In the genomic region with DNA sequence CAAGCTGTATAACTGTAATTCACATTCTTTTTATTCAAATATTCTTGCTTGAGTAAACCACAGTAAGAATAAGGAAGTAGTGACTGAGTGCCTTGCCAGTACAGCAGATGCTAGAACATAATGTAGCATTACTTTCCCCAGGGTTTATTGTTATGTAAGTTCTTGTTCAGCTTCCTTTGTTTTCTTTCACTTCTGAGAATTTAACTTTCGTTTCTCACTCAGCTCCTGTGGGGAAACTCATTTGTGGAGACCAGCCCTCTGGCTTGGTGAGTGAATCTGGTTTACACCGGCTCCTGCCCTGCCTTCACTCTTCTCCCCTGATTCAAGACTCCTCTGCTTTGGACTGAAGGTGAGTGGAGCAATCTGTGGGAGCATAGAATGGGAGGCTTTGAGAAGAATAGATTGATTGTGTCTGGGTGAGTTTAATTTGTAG, we compare ENCODE assay signal across 8 cellular contexts. TPM values are rescaled to one million over a fixed set of nuclear protein-coding genes. Genes with fewer than 3 reads are reported as not detected.
DNase-seq lines count a peak whose midpoint lies in the region; ATAC-seq, FAIRE-seq and TF ChIP-seq lines count a peak whose summit lies in the region.

A gene with protein sequence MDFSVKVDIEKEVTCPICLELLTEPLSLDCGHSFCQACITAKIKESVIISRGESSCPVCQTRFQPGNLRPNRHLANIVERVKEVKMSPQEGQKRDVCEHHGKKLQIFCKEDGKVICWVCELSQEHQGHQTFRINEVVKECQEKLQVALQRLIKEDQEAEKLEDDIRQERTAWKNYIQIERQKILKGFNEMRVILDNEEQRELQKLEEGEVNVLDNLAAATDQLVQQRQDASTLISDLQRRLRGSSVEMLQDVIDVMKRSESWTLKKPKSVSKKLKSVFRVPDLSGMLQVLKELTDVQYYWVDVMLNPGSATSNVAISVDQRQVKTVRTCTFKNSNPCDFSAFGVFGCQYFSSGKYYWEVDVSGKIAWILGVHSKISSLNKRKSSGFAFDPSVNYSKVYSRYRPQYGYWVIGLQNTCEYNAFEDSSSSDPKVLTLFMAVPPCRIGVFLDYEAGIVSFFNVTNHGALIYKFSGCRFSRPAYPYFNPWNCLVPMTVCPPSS (plus strand): TSS at position 240 of the 433 bp plus-strand sequence. CDS start 6,443 bp downstream, outside the sequence.

- H3K4me1 ChIP-seq in A549 (peaks cover 6% of the 10 kb centered on the region; the same call in 2 of the 3 replicates), small intestine (ENCODE audit: control insufficient read depth in 2 of 2, insufficient read depth in 1 of 2, low read depth in 1 of 2, low read length in 1 of 2) (peaks cover 0 to 3% of the 10 kb centered on the region in 2 donors)

- ATAC-seq in A549 (no peak), GM19043 (IDR thresholded peaks at IDR 0.05; ENCODE audit: low read depth, unreplicated experiment) (peak; percentile 65), HG03175 (IDR thresholded peaks at IDR 0.05; ENCODE audit: unreplicated experiment) (peak; percentile 76)

- H3K27me3 ChIP-seq in small intestine (ENCODE audit: control insufficient read depth in 2 of 2, insufficient read depth in 2 of 2, low read length in 2 of 2) = no peaks in the 10 kb centered on the region

- TF ChIP-seq RAD21 in A549 (conservative IDR thresholded peaks at IDR 0.05 in 1 of 2, IDR thresholded peaks at IDR 0.05 in 1 of 2) = no peak

- FAIRE-seq in A549 (lab: Jason Lieb, UNC) (no peak), small intestine (lab: Jason Lieb, UNC) (no peak)

- H3K36me3 ChIP-seq in small intestine (ENCODE audit: control insufficient read depth in 2 of 2, insufficient read depth in 2 of 2, low read length in 2 of 2) = no peaks in the 10 kb centered on the region

- TF ChIP-seq CTCF in A549 (IDR thresholded peaks at IDR 0.05) = no peak

- 61% methylated on average over 2 of the region's 2 CpGs for WGBS in A549 (ENCODE audit: missing lambda C conversion rate)
- WGBS in small intestine, 3 donors = 3 to 5% (median 5%) methylated on average over 2 of the region's 2 CpGs

- peak within 1 kb of the TSS; percentile 36 to 41; a peak in 4 of 6 replicates for H3K27ac ChIP-seq in A549
- peak within 1 kb of the TSS; percentile 69 to 94 for H3K27ac ChIP-seq in small intestine (ENCODE audit: low read depth in 1 of 2, low read length in 1 of 2)

- POLR2A ChIA-PET in A549 (lab: Yijun Ruan, JAX) = no interaction called here

- H3K9me3 ChIP-seq in A549 = no peaks in the 10 kb centered on the region
- H3K9me3 ChIP-seq in iPS-18c (ENCODE audit: control insufficient read depth, insufficient read depth, low read length) = no peaks in the 10 kb centered on the region
- no peaks in the 10 kb centered on the region for H3K9me3 ChIP-seq in small intestine (ENCODE audit: control insufficient read depth, low read depth)

- no peak for DNase-seq in A549 (ENCODE audit: low read depth in 1 of 2, low spot score in 1 of 2)
- DNase-seq in T-helper 2 cell = peak in 4 of 5 experiments; percentile 14 to 81 (median 37)
- DNase-seq in brain pericyte (ENCODE audit: low read depth, low spot score) = peak; percentile 41
- DNase-seq in small intestine = peak; percentile 78
- no peak for DNase-seq in DMS114 treated with DMSO at 0.1 percent for 48 hours (lab: John Stamatoyannopoulos, UW; ENCODE audit: unreplicated experiment)

- CTCF ChIA-PET in A549 (lab: Yijun Ruan, JAX) = interaction anchor here (0.8 to 1.6 kb wide), 4 partner anchors 8 to 673 kb away, joined by 3 to 5 read pairs (median 3); no protein-coding TSS in a partner anchor

- TF ChIP-seq POLR2A in A549 (IDR thresholded peaks at IDR 0.05; ENCODE audit: low read length) = no peak

- no peak within 1 kb of the TSS for H3K4me3 ChIP-seq in A549
- H3K4me3 ChIP-seq in iPS-18c (ENCODE audit: insufficient read depth, low read depth, low read length) = peak within 1 kb of the TSS; percentile 39; the same call in 1 of the 2 replicates
- peak within 1 kb of the TSS; percentile 51 to 57 for H3K4me3 ChIP-seq in small intestine (ENCODE audit: low read depth in 1 of 2, low read length in 2 of 2)

- no peak for TF ChIP-seq EP300 in A549 (IDR thresholded peaks at IDR 0.05)

- peak within 1 kb of the TSS; percentile 15; the same call in 2 of the 3 replicates for H3K4me2 ChIP-seq in A549

TF ChIP-seq in A549, 52 proteins besides CTCF, POLR2A, EP300 and RAD21:
- TF ChIP-seq KDM1A (IDR thresholded peaks at IDR 0.05; ENCODE audit: low read depth) = no peak
- TF ChIP-seq SREBF2 (IDR thresholded peaks at IDR 0.05) = no peak
- TF ChIP-seq CHD4 (IDR thresholded peaks at IDR 0.05; ENCODE audit: borderline replicate concordance) = no peak
- TF ChIP-seq CBX2 (IDR thresholded peaks at IDR 0.05; ENCODE audit: borderline replicate concordance, low read depth) = no peak
- no peak for TF ChIP-seq ZSCAN20 (CRISPR knock-in tag; IDR thresholded peaks at IDR 0.05)
- TF ChIP-seq HOXA7 (CRISPR knock-in tag; IDR thresholded peaks at IDR 0.05) = no peak

RNA-seq across cellular contexts. Expression of the gene that starts here (rescaled TPM):
- 2.4 and 2.7 TPM in 2 replicates for polyA plus RNA-seq in A549 (2011; rRNA removed)
- 0.21 and 0.22 TPM in 2 replicates for polyA plus RNA-seq in A549 (2012; cell fraction: cytosol; rRNA removed)
- 0.36 and 0.61 TPM in 2 replicates for polyA plus RNA-seq in A549 (2012; cell fraction: nucleus; rRNA removed)
- polyA plus RNA-seq in A549 (2017; fragmentation: RNase III; extraction: RNeasy Plus Mini Kit Qiagen cat#74134 plus additional on column Dnase treatment) = 1.2 to 1.5 TPM (median 1.4 TPM) in 3 replicates
- 1.3 and 1.6 TPM in 2 replicates for polyA minus RNA-seq in A549 (2011; rRNA and poly(A)+ RNA removed)
- 10 to 100 TPM in 2 of 3 donors, 1 to 10 TPM in 1; 7.4 to 19.2 (median 10.3) TPM for polyA plus RNA-seq in small intestine

Comparison
In these comparisons a context has a peak if more than half of its experiments do, and no peak if none do; other contexts are left out.
1. ATAC-seq: peak in GM19043 (single experiment) and HG03175 (single experiment); none in A549 (0 of 2).
2. DNase-seq: peak in T-helper 2 cell (4 of 5), brain pericyte (single experiment) and small intestine (single experiment); none in A549 (0 of 2) and DMS114 treated with DMSO at 0.1 percent for 48 hours (single experiment).